8 cellular contexts compared by ENCODE assay signal in the genomic region with DNA sequence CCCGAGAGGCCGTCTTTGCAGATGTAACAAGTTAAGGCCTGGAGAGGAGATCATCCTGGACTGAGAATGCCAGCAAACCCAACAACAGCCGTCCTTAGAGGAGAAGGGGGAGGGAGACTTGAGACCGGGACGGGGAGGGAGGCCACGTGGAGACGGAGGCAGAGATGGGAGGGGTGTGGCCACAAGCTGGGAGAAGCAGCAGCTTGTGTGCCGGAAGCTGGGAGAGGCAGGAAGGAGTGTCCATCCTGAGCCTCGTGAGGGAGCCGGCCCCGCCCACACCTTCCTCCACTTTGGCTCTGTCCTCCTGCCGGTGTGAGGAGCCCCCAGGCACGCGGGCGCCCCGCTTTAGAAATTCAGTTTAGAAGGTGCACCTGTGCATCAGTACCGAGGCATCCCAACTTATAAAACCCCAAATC.
DNase-seq lines count a peak whose midpoint lies in the region; ATAC-seq and TF ChIP-seq lines count a peak whose summit lies in the region.

No MANE protein-coding gene starts in this region.

- H3K36me3 Mint-ChIP-seq in naive thymus-derived CD8-positive, alpha-beta T cell = no peaks in the 10 kb centered on the region

- intact Hi-C loops in dorsolateral prefrontal cortex (cut with DNase I) = loop anchor here in 1 of 2 donors (2.0 kb wide), 2 partner anchors 440 to 976 kb away; no protein-coding TSS in a partner anchor

- H3K27ac ChIP-seq in HUES6 (ENCODE audit: low read depth, low read length) (no peak overlapping the region), dorsolateral prefrontal cortex (no peak overlapping the region)

- TF ChIP-seq CTCF in dorsolateral prefrontal cortex (IDR thresholded peaks at IDR 0.05 in 54 of 56, conservative IDR thresholded peaks at IDR 0.05 in 2 of 56; ENCODE audit: low read depth in 1 of 56, partially characterized antibody in 56 of 56) = no peak

- peak overlapping the region; percentile 42; the same call in 1 of the 2 replicates for H3K4me3 ChIP-seq in HUES6 (ENCODE audit: low read depth, low read length)
- peak overlapping the region in 52 of 59 donors; percentile 10 to 61 (median 40) for H3K4me3 ChIP-seq in dorsolateral prefrontal cortex

- H3K4me1 ChIP-seq in HUES6 (ENCODE audit: control insufficient read depth, insufficient read depth, low read length) = peaks cover 7% of the 10 kb centered on the region

- no peaks in the 10 kb centered on the region for H3K27me3 Mint-ChIP-seq in naive thymus-derived CD8-positive, alpha-beta T cell

- H3K9me3 ChIP-seq in HUES6 (ENCODE audit: control insufficient read depth, insufficient read depth, low read depth, low read length) = no peaks in the 10 kb centered on the region

- DNase-seq in DMS114 treated with DMSO at 0.1 percent for 48 hours (lab: John Stamatoyannopoulos, UW; ENCODE audit: unreplicated experiment) (peak; percentile 53), RKO (ENCODE audit: low spot score) (peak; percentile 24), dorsolateral prefrontal cortex (peak in 6 of 10 donors; percentile 17 to 63 (median 40)), cerebellum (ENCODE audit: low spot score) (no peak)
- DNase-seq in naive thymus-derived CD8-positive, alpha-beta T cell = peak in 1 of 10 donors; percentile 61

- POLR2A ChIA-PET in naive thymus-derived CD8-positive, alpha-beta T cell (lab: Charles Lee) = interaction anchor here (0.5 to 0.7 kb wide), 2 partner anchors 43 to 443 kb away, joined by 3 read pairs; no protein-coding TSS in a partner anchor

- peak; percentile 37 to 54 for ATAC-seq in naive thymus-derived CD8-positive, alpha-beta T cell
- ATAC-seq in GM21528 (IDR thresholded peaks at IDR 0.05; ENCODE audit: low FRiP score, unreplicated experiment) (no peak), GM21529 (IDR thresholded peaks at IDR 0.05; ENCODE audit: unreplicated experiment) (no peak)

- no peaks in the 10 kb centered on the region for H3K36me3 ChIP-seq in HUES6 (ENCODE audit: control insufficient read depth, insufficient read depth, low read length)

- H3K27me3 ChIP-seq in HUES6 (ENCODE audit: control insufficient read depth, insufficient read depth, low read length) (no peaks in the 10 kb centered on the region), dorsolateral prefrontal cortex (no peaks in the 10 kb centered on the region)

- peak overlapping the region in 6 of 10 donors; percentile 7 to 80 (median 64) for H3K27ac Mint-ChIP-seq in naive thymus-derived CD8-positive, alpha-beta T cell

- no peak overlapping the region for H3K9ac ChIP-seq in HUES6 (ENCODE audit: low read length)

- H3K4me3 Mint-ChIP-seq in naive thymus-derived CD8-positive, alpha-beta T cell = peak overlapping the region in 7 of 10 donors; percentile 1 to 81 (median 51)

- H3K9me3 Mint-ChIP-seq in naive thymus-derived CD8-positive, alpha-beta T cell = no peaks in the 10 kb centered on the region

- H3K4me1 Mint-ChIP-seq in naive thymus-derived CD8-positive, alpha-beta T cell = peaks cover 12 to 19% (median 14%) of the 10 kb centered on the region in 4 donors

Comparison
In these comparisons a context has a peak if more than half of its experiments do, and no peak if none do; other contexts are left out.
1. ATAC-seq: peak in naive thymus-derived CD8-positive, alpha-beta T cell (2 of 2); none in GM21528 (single experiment) and GM21529 (single experiment).